ENCODE assay signal across 9 cellular contexts in the genomic region with DNA sequence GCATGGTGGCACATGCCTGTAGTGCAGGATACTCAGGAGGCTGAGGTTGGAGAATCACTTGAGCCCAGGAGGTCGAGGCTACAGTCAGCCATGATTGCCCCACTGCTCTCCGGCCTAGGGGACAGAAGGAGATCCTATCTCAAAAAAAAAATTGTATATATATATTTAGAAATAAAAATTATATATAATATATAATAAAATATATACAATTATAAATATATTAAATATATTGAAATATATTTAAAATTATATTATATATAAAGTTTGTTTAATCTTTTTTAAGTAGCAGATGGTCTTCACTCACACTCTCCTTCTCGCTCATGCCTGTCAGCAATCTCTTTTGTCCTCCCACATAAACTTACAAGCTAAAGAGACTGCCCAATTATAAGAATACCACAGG.
"Had no signal": no experiment of that assay in that cellular context is flagged by ENCODE, and none has a peak within 500 bp of the region (broad histone marks: within the 10 kb centered on the region; RNA-seq: fewer than 3 reads in every experiment).

No MANE protein-coding gene starts in this region.

- DNase-seq: H9, HCEC 1CT, KBM-7 had no signal

- H3K4me1 Mint-ChIP-seq: H9 had no signal

- H2AFZ ChIP-seq: GM23338 had no signal

- H3K4me2 ChIP-seq: GM23338 had no signal

- FAIRE-seq: H1, H54 had no signal

- H3K27ac Mint-ChIP-seq: GM23338, IgD-negative memory B cell had no signal

- H3K4me3 ChIP-seq: GM23338 had no signal

- H3K4me3 Mint-ChIP-seq: GM23338, H9, IgD-negative memory B cell had no signal

- H3K9me3 Mint-ChIP-seq: GM23338, H9 had no signal

- H3K27ac ChIP-seq: HL-60 had no signal

- ATAC-seq: GM23338, HepG2 had no signal
